Comparison of ENCODE assay signal across 8 cellular contexts in genomic region chr12:56040963-56041578, GRCh38. TPM values are rescaled to one million over a fixed set of nuclear protein-coding genes. Genes with fewer than 3 reads are reported as not detected.
DNase-seq lines count a peak whose midpoint lies in the region; ATAC-seq and TF ChIP-seq lines count a peak whose summit lies in the region.

No MANE protein-coding gene starts in this region.

- no peaks in the 10 kb centered on the region for H3K9me2 ChIP-seq in hepatocyte (replicated peaks; ENCODE audit: insufficient read depth)

- no peaks in the 10 kb centered on the region for H3K9me3 ChIP-seq in hepatocyte (ENCODE audit: low read depth)

- no peaks in the 10 kb centered on the region for H3K36me3 ChIP-seq in hepatocyte (replicated peaks; ENCODE audit: insufficient read depth, low read depth)

- peaks cover 15% of the 10 kb centered on the region for H4K20me1 ChIP-seq in hepatocyte (ENCODE audit: insufficient read depth, poor library complexity, severe bottlenecking)

- ATAC-seq in WTC11, result peak; percentile 46
- peak; percentile 3 to 12 for ATAC-seq in stimulated activated naive B cell treated with anti-CD40 and anti-IgM and Interleukin-4, amounts not matched to agents 10 μg/mL and 1 μg/mL and 100 μg/mL, for 72 hours (replicated peaks)

- H3K4me1 ChIP-seq in hepatocyte (ENCODE audit: insufficient read depth), result peaks cover 14% of the 10 kb centered on the region

- peak overlapping the region; percentile 58 for H2AFZ ChIP-seq in hepatocyte

- TF ChIP-seq CTCF in WTC11 (IDR thresholded peaks at IDR 0.05) (no peak), hepatocyte (IDR thresholded peaks at IDR 0.05; ENCODE audit: poor library complexity) (no peak)

- peak overlapping the region; percentile 96 for H3K4me3 Mint-ChIP-seq in activated naive CD4-positive, alpha-beta T cell treated with anti-CD3 and anti-CD28 coated beads for 36 hours
- peak overlapping the region; percentile 75 for H3K4me3 Mint-ChIP-seq in WTC11
- H3K4me3 Mint-ChIP-seq in stimulated activated naive B cell treated with anti-CD40 and anti-IgM and Interleukin-4, amounts not matched to agents 10 μg/mL and 1 μg/mL and 100 μg/mL, for 72 hours, result peak overlapping the region; percentile 92 to 94

- H3K9me3 Mint-ChIP-seq in activated naive CD4-positive, alpha-beta T cell treated with anti-CD3 and anti-CD28 coated beads for 36 hours, result no peaks in the 10 kb centered on the region
- no peaks in the 10 kb centered on the region for H3K9me3 Mint-ChIP-seq in WTC11
- H3K9me3 Mint-ChIP-seq in stimulated activated naive B cell treated with anti-CD40 and anti-IgM and Interleukin-4, amounts not matched to agents 10 μg/mL and 1 μg/mL and 100 μg/mL, for 72 hours, result no peaks in the 10 kb centered on the region

- POLR2A ChIA-PET in WTC11 (lab: Charles Lee), result no interaction called here

- H3K4me2 ChIP-seq in hepatocyte, result peak overlapping the region; percentile 75

- peak overlapping the region; percentile 98 for H3K27ac Mint-ChIP-seq in activated naive CD4-positive, alpha-beta T cell treated with anti-CD3 and anti-CD28 coated beads for 36 hours
- H3K27ac Mint-ChIP-seq in WTC11, result peak overlapping the region; percentile 97
- H3K27ac Mint-ChIP-seq in stimulated activated naive B cell treated with anti-CD40 and anti-IgM and Interleukin-4, amounts not matched to agents 10 μg/mL and 1 μg/mL and 100 μg/mL, for 72 hours, result peak overlapping the region; percentile 90

- peaks cover 24% of the 10 kb centered on the region for H3K36me3 Mint-ChIP-seq in activated naive CD4-positive, alpha-beta T cell treated with anti-CD3 and anti-CD28 coated beads for 36 hours (ENCODE audit: low read depth)
- H3K36me3 Mint-ChIP-seq in WTC11, result peaks cover 34% of the 10 kb centered on the region
- H3K36me3 Mint-ChIP-seq in stimulated activated naive B cell treated with anti-CD40 and anti-IgM and Interleukin-4, amounts not matched to agents 10 μg/mL and 1 μg/mL and 100 μg/mL, for 72 hours, result peaks cover 24 to 33% of the 10 kb centered on the region in 2 donors

- no peaks in the 10 kb centered on the region for H3K27me3 ChIP-seq in hepatocyte

- 56% methylated on average over 14 of the region's 14 CpGs for WGBS in hepatocyte (ENCODE audit: low lambda C conversion rate, missing lambda C conversion rate)

- CTCF ChIA-PET in activated naive CD4-positive, alpha-beta T cell treated with anti-CD3 and anti-CD28 coated beads for 36 hours (lab: Charles Lee), result interaction anchor here (0.6 to 3.1 kb wide), 15 partner anchors 12 to 307 kb away, joined by 3 to 25 read pairs (median 4); partner anchors contain the start of genes RAB5B, SMARCC2 and SUOX
- CTCF ChIA-PET in WTC11 (lab: Charles Lee), result interaction anchor here (0.6 to 1.4 kb wide), 6 partner anchors 34 to 162 kb away, joined by 3 to 6 read pairs (median 4); partner anchors contain the start of genes SMARCC2 and SUOX

- H3K4me3 ChIP-seq in hepatocyte, result peak overlapping the region; percentile 6

- H3K27ac ChIP-seq in hepatocyte, result peak overlapping the region; percentile 85

- intact Hi-C loops in activated naive CD4-positive, alpha-beta T cell treated with anti-CD3 and anti-CD28 coated beads for 36 hours (cut with micrococcal nuclease), result loop anchor here (1.0 to 2.0 kb wide), 13 partner anchors 20 to 428 kb away; partner anchors contain the start of genes DNAJC14, GDF11, IKZF4 and PA2G4

- no peaks in the 10 kb centered on the region for H3K27me3 Mint-ChIP-seq in activated naive CD4-positive, alpha-beta T cell treated with anti-CD3 and anti-CD28 coated beads for 36 hours (ENCODE audit: low read depth)
- H3K27me3 Mint-ChIP-seq in WTC11 (ENCODE audit: low read depth), result no peaks in the 10 kb centered on the region
- no peaks in the 10 kb centered on the region for H3K27me3 Mint-ChIP-seq in stimulated activated naive B cell treated with anti-CD40 and anti-IgM and Interleukin-4, amounts not matched to agents 10 μg/mL and 1 μg/mL and 100 μg/mL, for 72 hours

- H3K4me1 Mint-ChIP-seq in activated naive CD4-positive, alpha-beta T cell treated with anti-CD3 and anti-CD28 coated beads for 36 hours (ENCODE audit: low read depth), result peaks cover 50% of the 10 kb centered on the region
- H3K4me1 Mint-ChIP-seq in WTC11, result peaks cover 52% of the 10 kb centered on the region
- peaks cover 14 to 19% of the 10 kb centered on the region in 2 donors for H3K4me1 Mint-ChIP-seq in stimulated activated naive B cell treated with anti-CD40 and anti-IgM and Interleukin-4, amounts not matched to agents 10 μg/mL and 1 μg/mL and 100 μg/mL, for 72 hours

- peaks cover 30% of the 10 kb centered on the region for H3K79me2 ChIP-seq in hepatocyte

- DNase-seq in activated naive CD4-positive, alpha-beta T cell treated with anti-CD3 and anti-CD28 coated beads for 36 hours, result no peak
- no peak for DNase-seq in activated naive CD4-positive, alpha-beta T cell treated with anti-CD3 and anti-CD28 coated beads, Interleukin-2, amount 50 U/mL, for 16 hours
- peak; percentile 29 for DNase-seq in WTC11 (ENCODE audit: low spot score)
- no peak for DNase-seq in hepatocyte (ENCODE audit: low spot score)
- DNase-seq in stimulated activated naive B cell treated with anti-CD40 and anti-IgM and Interleukin-4, amounts not matched to agents 10 μg/mL and 1 μg/mL and 100 μg/mL, for 72 hours, result no peak
- DNase-seq in 8988T, result no peak
- DNase-seq in dedifferentiated amniotic fluid mesenchymal stem cell (ENCODE audit: extremely low spot score), result no peak
- no peak for DNase-seq in germinal center (ENCODE audit: low spot score)

TF ChIP-seq in WTC11, 78 proteins besides CTCF, POLR2A, EP300 and RAD21:
- 0 out of 2 replicates have a peak, but pooled peaks have one; percentile 16 for TF ChIP-seq GTF2I (CRISPR knock-in tag; conservative IDR thresholded peaks at IDR 0.05)
- no peak for TF ChIP-seq SMAD4 (CRISPR knock-in tag; IDR thresholded peaks at IDR 0.05)

RNA-seq across cellular contexts. Expression of gene RPS26, which starts 0.6 kb away (rescaled TPM):
- 10 to 100 TPM; 31.0 to 37.3 TPM for total RNA-seq in activated naive CD4-positive, alpha-beta T cell treated with anti-CD3 and anti-CD28 coated beads for 36 hours
- total RNA-seq in WTC11 (2021), result 66.4 to 77.2 TPM (median 73.4 TPM) in 3 replicates
- total RNA-seq in hepatocyte, result 665 and 673 TPM in 2 replicates
- 245 and 252 TPM in 2 replicates for polyA plus RNA-seq in hepatocyte

RNA-seq across cellular contexts. Expression of gene IKZF4, which starts 20.2 kb away (rescaled TPM):
- 1 to 10 TPM; 7.5 to 8.2 TPM for total RNA-seq in activated naive CD4-positive, alpha-beta T cell treated with anti-CD3 and anti-CD28 coated beads for 36 hours
- total RNA-seq in WTC11 (2021) (13.6 to 14.9 TPM (median 14.8 TPM) in 3 replicates), hepatocyte (1.6 and 6.7 TPM in 2 replicates)
- polyA plus RNA-seq in hepatocyte, result 3.5 and 5.3 TPM in 2 replicates

RNA-seq across cellular contexts. Expression of gene ERBB3, which starts 38.9 kb away (rescaled TPM):
- 1 to 10 TPM; 1.0 to 1.9 TPM for total RNA-seq in activated naive CD4-positive, alpha-beta T cell treated with anti-CD3 and anti-CD28 coated beads for 36 hours
- total RNA-seq in WTC11 (2021) (49.2 to 64.3 TPM (median 52.4 TPM) in 3 replicates), hepatocyte (104 and 128 TPM in 2 replicates)
- polyA plus RNA-seq in hepatocyte, result 56.1 and 69.0 TPM in 2 replicates

RNA-seq across cellular contexts. Expression of gene SUOX, which starts 44.0 kb away (rescaled TPM):
- 1 to 10 TPM; 1.7 to 2.2 TPM for total RNA-seq in activated naive CD4-positive, alpha-beta T cell treated with anti-CD3 and anti-CD28 coated beads for 36 hours
- 20.3 to 23.2 TPM (median 23.2 TPM) in 3 replicates for total RNA-seq in WTC11 (2021)
- 26.9 and 30.2 TPM in 2 replicates for total RNA-seq in hepatocyte
- polyA plus RNA-seq in hepatocyte, result 19.7 and 25.6 TPM in 2 replicates

Comparison
In these comparisons a context has a peak if more than half of its experiments do, and no peak if none do; other contexts are left out.
1. RNA of gene ERBB3, which starts 38.9 kb away (total RNA-seq): 104 to 128 TPM in hepatocyte and 49.2 to 64.3 TPM in WTC11; 1.0 to 1.9 TPM in activated naive CD4-positive, alpha-beta T cell treated with anti-CD3 and anti-CD28 coated beads for 36 hours; every median in the first group is over 10 times any median in the second.
2. Peak in every context shown above with its lines, with median percentiles within 50 percentile points of each other: H3K27ac Mint-ChIP-seq and H3K4me3 Mint-ChIP-seq.